23 cellular contexts compared by ENCODE assay signal in genomic region chr15:27825023-27825422, GRCh38.
DNase-seq lines count a peak whose midpoint lies in the region; ATAC-seq lines count a peak whose summit lies in the region.
"Had no signal": no experiment of that assay in that cellular context is flagged by ENCODE, and none has a peak within 500 bp of the region (broad histone marks: within the 10 kb centered on the region; RNA-seq: fewer than 3 reads in every experiment).

No MANE protein-coding gene starts in this region.

- no peaks in the 10 kb centered on the region for H3K36me3 ChIP-seq in neuronal stem cell (replicated peaks in 1 of 2; ENCODE audit: control insufficient read depth in 2 of 2, insufficient read depth in 2 of 2, low read length in 2 of 2)
- H3K36me3 ChIP-seq: BE2C; BLaER1 treated with 17β-estradiol and CSF1 and Interleukin-3, amounts not matched to agents 10 nM and 100 nM had no signal

- H2BK12ac ChIP-seq in neuronal stem cell (ENCODE audit: low read length): no peak overlapping the region

- H3K27me3 ChIP-seq in neuronal stem cell (ENCODE audit: control insufficient read depth in 3 of 3, insufficient read depth in 3 of 3, low read depth in 1 of 3, low read length in 3 of 3): no peaks in the 10 kb centered on the region
- H3K27me3 ChIP-seq: BLaER1 treated with 17β-estradiol and CSF1 and Interleukin-3, amounts not matched to agents 10 nM and 100 nM had no signal

- ATAC-seq in left colon (no peak), HG03039 (IDR thresholded peaks at IDR 0.05; ENCODE audit: unreplicated experiment) (no peak)
- ATAC-seq: A549, GM12878, GM23338, HCT116 had no signal

- H3K9ac ChIP-seq in neuronal stem cell (ENCODE audit: low read depth, low read length, poor library complexity): no peak overlapping the region
- H3K9ac ChIP-seq: BLaER1 treated with 17β-estradiol and CSF1 and Interleukin-3, amounts not matched to agents 10 nM and 100 nM had no signal

- peak overlapping the region; percentile 71 for H2BK15ac ChIP-seq in neuronal stem cell (ENCODE audit: low read length)

- H3K9me3 ChIP-seq in neuronal stem cell (replicated peaks in 1 of 2; ENCODE audit: control insufficient read depth in 2 of 2, insufficient read depth in 1 of 2, low read depth in 1 of 2, low read length in 2 of 2): no peaks in the 10 kb centered on the region
- H3K9me3 ChIP-seq: A549; BE2C; BLaER1 treated with 17β-estradiol and CSF1 and Interleukin-3, amounts not matched to agents 10 nM and 100 nM had no signal

- DNase-seq in NCI-H146 (lab: John Stamatoyannopoulos, UW) (peak; percentile 4), NCI-H146 treated with DMSO at 0.1 percent for 48 hours (lab: John Stamatoyannopoulos, UW; ENCODE audit: unreplicated experiment) (no peak), NCI-H69 (lab: John Stamatoyannopoulos, UW) (peak; percentile 45), neuronal stem cell (ENCODE audit: low spot score) (no peak), left colon (no peak)
- DNase-seq: 8988T; ACHN; AML-193; BE2C; CD4-positive, alpha-beta T cell; CD8-positive, alpha-beta memory T cell; DMS 273 treated with DMSO at 0.1 percent for 48 hours; DMS79; EL; GDM1; H9; HFFc6 had no signal

- no peak overlapping the region for H2BK5ac ChIP-seq in neuronal stem cell (ENCODE audit: low read length)

- intact Hi-C loops in left colon (cut with DNase I, micrococcal nuclease): no loop called here

- no peak overlapping the region for H4K8ac ChIP-seq in neuronal stem cell (ENCODE audit: low read depth, low read length)

- no peak overlapping the region for H2BK120ac ChIP-seq in neuronal stem cell (ENCODE audit: low read depth, low read length)

- H3K23ac ChIP-seq in neuronal stem cell (ENCODE audit: low read depth, low read length, poor library complexity): no peak overlapping the region

- peaks cover 0 to 2% of the 10 kb centered on the region in 2 donors for H3K4me1 ChIP-seq in neuronal stem cell (ENCODE audit: control insufficient read depth in 2 of 2, insufficient read depth in 1 of 2, low read depth in 1 of 2, low read length in 2 of 2)
- H3K4me1 ChIP-seq: BE2C had no signal

- no peak overlapping the region for H3K4me3 ChIP-seq in neuronal stem cell (ENCODE audit: low read length in 2 of 2)
- H3K4me3 ChIP-seq: A549; BLaER1 treated with 17β-estradiol and CSF1 and Interleukin-3, amounts not matched to agents 10 nM and 100 nM; GM12878; GM23338 had no signal

- H3K4ac ChIP-seq in neuronal stem cell (ENCODE audit: low read length): no peak overlapping the region

- H3K14ac ChIP-seq in neuronal stem cell (ENCODE audit: low read length): peak overlapping the region; percentile 28

- no peak overlapping the region for H3K27ac ChIP-seq in neuronal stem cell (replicated peaks; ENCODE audit: low read length)
- H3K27ac ChIP-seq: A549; BLaER1 treated with 17β-estradiol and CSF1 and Interleukin-3, amounts not matched to agents 10 nM and 100 nM had no signal

- no peaks in the 10 kb centered on the region for H3K79me1 ChIP-seq in neuronal stem cell (ENCODE audit: low read depth, low read length)

- H2AFZ ChIP-seq in neuronal stem cell (ENCODE audit: low read length): no peak overlapping the region
- H2AFZ ChIP-seq: GM23338 had no signal

- no peak overlapping the region for H2AK5ac ChIP-seq in neuronal stem cell (ENCODE audit: low read depth, low read length)

- peak overlapping the region; percentile 38 for H3K18ac ChIP-seq in neuronal stem cell (ENCODE audit: low read length)

- WGBS in neuronal stem cell (ENCODE audit: extremely low coverage in 2 of 2, insufficient read length in 2 of 2, insufficient replicate concordance in 1 of 2), 2 donors: no CpG with 5 or more reads among the region's 9 CpGs

- no peak overlapping the region for H4K91ac ChIP-seq in neuronal stem cell (ENCODE audit: low read depth, low read length, poor library complexity)

- H3K4me2 ChIP-seq in neuronal stem cell (ENCODE audit: insufficient read depth, low read length, poor library complexity, severe bottlenecking): no peak overlapping the region
- H3K4me2 ChIP-seq: A549; BLaER1 treated with 17β-estradiol and CSF1 and Interleukin-3, amounts not matched to agents 10 nM and 100 nM; GM23338 had no signal

Comparison
In these comparisons a context has a peak if more than half of its experiments do, and no peak if none do; other contexts are left out.
1. DNase-seq: peak in NCI-H146 (single experiment) and NCI-H69 (single experiment); none in NCI-H146 treated with DMSO at 0.1 percent for 48 hours (single experiment), neuronal stem cell (single experiment) and left colon (0 of 2).